9 cellular contexts compared by ENCODE assay signal in the genomic region with DNA sequence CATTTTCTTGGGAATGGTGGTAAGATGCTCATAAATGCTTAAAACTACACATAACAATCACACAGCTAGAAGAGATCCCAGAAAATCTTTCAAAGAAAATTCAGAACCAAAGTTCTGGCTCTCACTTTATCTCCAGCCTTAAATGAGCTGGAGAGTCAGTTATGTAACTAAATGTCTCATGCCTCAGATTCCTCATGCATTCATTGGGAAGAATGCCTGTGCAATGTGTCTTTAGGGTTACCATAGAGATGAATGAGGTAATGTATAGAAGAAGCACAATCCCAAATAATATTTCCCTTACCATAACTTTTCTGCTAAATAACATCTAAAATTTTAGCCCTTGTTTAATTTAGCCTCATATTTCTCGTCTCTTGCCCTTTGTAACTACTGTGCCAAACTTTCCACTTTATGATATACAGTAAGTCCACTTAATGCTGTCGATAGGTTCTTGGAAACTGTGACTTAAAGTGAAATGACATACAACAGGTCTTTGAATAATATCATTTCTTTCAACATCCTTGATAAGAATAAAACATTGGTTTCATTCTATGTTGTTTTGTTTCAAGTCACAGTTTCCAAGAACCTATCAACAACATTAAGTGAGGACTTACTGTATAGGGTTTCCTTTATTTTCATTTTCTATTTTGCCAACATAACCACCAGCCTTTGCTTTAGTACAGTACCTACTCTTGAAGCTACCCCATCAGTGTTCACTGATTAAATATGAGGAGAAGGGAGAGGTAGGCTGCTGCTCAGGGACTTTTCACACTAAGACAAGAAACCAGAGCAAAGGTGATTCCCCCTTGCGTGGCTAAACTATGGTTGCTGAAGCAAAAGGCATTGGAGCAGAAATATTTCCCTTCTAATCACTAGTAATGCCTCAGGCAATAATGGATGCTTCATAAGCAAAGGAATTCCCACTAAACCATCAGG.
DNase-seq lines count a peak whose midpoint lies in the region; ATAC-seq, FAIRE-seq and TF ChIP-seq lines count a peak whose summit lies in the region.
"Had no signal": no experiment of that assay in that cellular context is flagged by ENCODE, and none has a peak within 500 bp of the region (broad histone marks: within the 10 kb centered on the region; RNA-seq: fewer than 3 reads in every experiment).

No MANE protein-coding gene starts in this region.

- SMC1A ChIA-PET in GM12878 (lab: Charles Lee; ENCODE audit: uncharacterized antibody, unreplicated experiment), result interaction anchor here (0.7 to 2.1 kb wide), 4 partner anchors 9 to 355 kb away, joined by 3 to 6 read pairs (median 4); no protein-coding TSS in a partner anchor

- peaks cover 16% of the 10 kb centered on the region for H3K36me3 Mint-ChIP-seq in activated CD4-positive, alpha-beta T cell treated with anti-CD3 and anti-CD28 coated beads for 36 hours (ENCODE audit: low read depth)
- H3K36me3 Mint-ChIP-seq in stimulated activated naive B cell treated with anti-CD40 and anti-IgM and Interleukin-4, amounts not matched to agents 10 μg/mL and 1 μg/mL and 100 μg/mL, for 72 hours, result peaks cover 0 to 4% of the 10 kb centered on the region in 2 donors
- no peaks in the 10 kb centered on the region for H3K36me3 Mint-ChIP-seq in Calu3 (ENCODE audit: insufficient read depth, unreplicated experiment)

- H3K9me3 Mint-ChIP-seq in activated CD4-positive, alpha-beta T cell treated with anti-CD3 and anti-CD28 coated beads for 36 hours (ENCODE audit: low read depth), result peaks cover 9% of the 10 kb centered on the region
- H3K9me3 Mint-ChIP-seq in stimulated activated naive B cell treated with anti-CD40 and anti-IgM and Interleukin-4, amounts not matched to agents 10 μg/mL and 1 μg/mL and 100 μg/mL, for 72 hours, result no peaks in the 10 kb centered on the region
- peaks cover 3% of the 10 kb centered on the region for H3K9me3 Mint-ChIP-seq in Calu3 (ENCODE audit: low read depth, unreplicated experiment)

- peak; percentile 86 for ATAC-seq in activated CD4-positive, alpha-beta T cell treated with anti-CD3 and anti-CD28 coated beads for 36 hours
- ATAC-seq in HG03520 (IDR thresholded peaks at IDR 0.05; ENCODE audit: unreplicated experiment) (peak; percentile 33), GM12878 (peak; percentile 69)
- peak; percentile 61 to 73 for ATAC-seq in stimulated activated naive B cell treated with anti-CD40 and anti-IgM and Interleukin-4, amounts not matched to agents 10 μg/mL and 1 μg/mL and 100 μg/mL, for 72 hours (replicated peaks)

- peak; percentile 58 for DNase-seq in activated CD4-positive, alpha-beta T cell treated with anti-CD3 and anti-CD28 coated beads for 36 hours
- no peak for DNase-seq in activated CD4-positive, alpha-beta T cell treated with anti-CD3 and anti-CD28 coated beads for 1 hour
- DNase-seq in GM12878 (ENCODE audit: low read depth, low spot score) (no peak), DMS153 (lab: John Stamatoyannopoulos, UW) (no peak), Calu3 (no peak), head of caudate nucleus (no peak)
- peak; percentile 41 for DNase-seq in stimulated activated naive B cell treated with anti-CD40 and anti-IgM and Interleukin-4, amounts not matched to agents 10 μg/mL and 1 μg/mL and 100 μg/mL, for 72 hours

- H3K4me1 ChIP-seq in GM12878 (ENCODE audit: control insufficient read depth, insufficient read depth, low read length), result peaks cover 26% of the 10 kb centered on the region

- in situ Hi-C loops in GM12878 (cut with MboI), result loop anchor here (5.0 kb wide), 1 partner anchor 98 kb away; no protein-coding TSS in a partner anchor

- POLR2A ChIA-PET in activated CD4-positive, alpha-beta T cell treated with anti-CD3 and anti-CD28 coated beads for 36 hours (lab: Charles Lee), result interaction anchor here (0.6 to 2.6 kb wide), 10 partner anchors 17 to 270 kb away, joined by 3 to 22 read pairs (median 4); no protein-coding TSS in a partner anchor
- POLR2A ChIA-PET in GM12878 (lab: Charles Lee), result no interaction called here

- RAD21 ChIA-PET in GM12878 (lab: Charles Lee; ENCODE audit: unreplicated experiment), result interaction anchor here (2.2 kb wide), 1 partner anchor 54 kb away, joined by 5 read pairs; no protein-coding TSS in a partner anchor

- H3K9me3 ChIP-seq in GM12878 (replicated peaks; ENCODE audit: control insufficient read depth, insufficient read depth, low read length), result no peaks in the 10 kb centered on the region

- H3K79me2 ChIP-seq in GM12878 (ENCODE audit: control insufficient read depth, insufficient read depth, low read length), result no peaks in the 10 kb centered on the region

- no peak overlapping the region for H3K27ac ChIP-seq in GM12878 (ENCODE audit: control insufficient read depth, insufficient read depth)

- peak overlapping the region; percentile 46 for H3K4me2 ChIP-seq in GM12878 (ENCODE audit: control insufficient read depth, insufficient read depth)

- peak overlapping the region; percentile 92 for H3K27ac Mint-ChIP-seq in activated CD4-positive, alpha-beta T cell treated with anti-CD3 and anti-CD28 coated beads for 36 hours
- peak overlapping the region; percentile 75 for H3K27ac Mint-ChIP-seq in stimulated activated naive B cell treated with anti-CD40 and anti-IgM and Interleukin-4, amounts not matched to agents 10 μg/mL and 1 μg/mL and 100 μg/mL, for 72 hours
- H3K27ac Mint-ChIP-seq in Calu3 (ENCODE audit: unreplicated experiment), result no peak overlapping the region

- no peaks in the 10 kb centered on the region for H3K36me3 ChIP-seq in GM12878 (ENCODE audit: control insufficient read depth in 2 of 2, insufficient read depth in 2 of 2, low read length in 1 of 2)

- 13% methylated on average over 3 of the region's 3 CpGs for WGBS in GM12878 (ENCODE audit: insufficient coverage, insufficient replicate concordance, low lambda C conversion rate, missing lambda C conversion rate)

- no peak overlapping the region for H3K4me3 ChIP-seq in GM12878

- H3K9ac ChIP-seq in GM12878 (ENCODE audit: control insufficient read depth, insufficient read depth, low read length), result no peak overlapping the region

- intact Hi-C loops in activated CD4-positive, alpha-beta T cell treated with anti-CD3 and anti-CD28 coated beads for 36 hours (cut with DNase I, micrococcal nuclease), result loop anchor here (1.0 to 5.0 kb wide), 17 partner anchors 20 to 437 kb away; a partner anchor contains a TSS
- intact Hi-C loops in GM12878 (cut with micrococcal nuclease; ENCODE audit: unreplicated experiment), result no loop called here
- intact Hi-C loops in Calu3 (cut with micrococcal nuclease; ENCODE audit: unreplicated experiment), result loop anchor here (10.0 kb wide), 1 partner anchor 351 kb away; no protein-coding TSS in a partner anchor
- intact Hi-C loops in head of caudate nucleus (cut with DNase I), result no loop called here

- TF ChIP-seq EP300 in GM12878 (IDR thresholded peaks at IDR 0.05; ENCODE audit: borderline replicate concordance in 1 of 2, control insufficient read depth in 1 of 2, low read depth in 2 of 2, low read length in 2 of 2), result no peak

- H3K27me3 Mint-ChIP-seq in activated CD4-positive, alpha-beta T cell treated with anti-CD3 and anti-CD28 coated beads for 36 hours, result no peaks in the 10 kb centered on the region
- H3K27me3 Mint-ChIP-seq in stimulated activated naive B cell treated with anti-CD40 and anti-IgM and Interleukin-4, amounts not matched to agents 10 μg/mL and 1 μg/mL and 100 μg/mL, for 72 hours, result no peaks in the 10 kb centered on the region
- no peaks in the 10 kb centered on the region for H3K27me3 Mint-ChIP-seq in Calu3 (ENCODE audit: unreplicated experiment)

- peaks cover 87% of the 10 kb centered on the region for H3K4me1 Mint-ChIP-seq in activated CD4-positive, alpha-beta T cell treated with anti-CD3 and anti-CD28 coated beads for 36 hours
- H3K4me1 Mint-ChIP-seq in stimulated activated naive B cell treated with anti-CD40 and anti-IgM and Interleukin-4, amounts not matched to agents 10 μg/mL and 1 μg/mL and 100 μg/mL, for 72 hours, result peaks cover 38 to 63% of the 10 kb centered on the region in 2 donors
- peaks cover 18% of the 10 kb centered on the region for H3K4me1 Mint-ChIP-seq in Calu3 (ENCODE audit: low read depth, unreplicated experiment)

- H3K4me3 Mint-ChIP-seq in activated CD4-positive, alpha-beta T cell treated with anti-CD3 and anti-CD28 coated beads for 36 hours, result peak overlapping the region; percentile 28
- peak overlapping the region; percentile 61 to 75 for H3K4me3 Mint-ChIP-seq in stimulated activated naive B cell treated with anti-CD40 and anti-IgM and Interleukin-4, amounts not matched to agents 10 μg/mL and 1 μg/mL and 100 μg/mL, for 72 hours
- no peak overlapping the region for H3K4me3 Mint-ChIP-seq in Calu3 (ENCODE audit: low read depth, unreplicated experiment)

- H4K20me1 ChIP-seq in GM12878 (ENCODE audit: control insufficient read depth, insufficient read depth), result no peaks in the 10 kb centered on the region

- no peak for FAIRE-seq in GM12878 (lab: Jason Lieb, UNC)
- FAIRE-seq: A204.1 had no signal

- no peak for TF ChIP-seq RAD21 in GM12878 (IDR thresholded peaks at IDR 0.05; ENCODE audit: insufficient read depth, low read depth, low read length)

- TF ChIP-seq CTCF in GM12878 (IDR thresholded peaks at IDR 0.05 in 2 of 3, conservative IDR thresholded peaks at IDR 0.05 in 1 of 3; ENCODE audit: control insufficient read depth in 2 of 3, extremely low read depth in 1 of 3, insufficient read depth in 1 of 3, low read depth in 3 of 3, low read length in 3 of 3) (no peak), Calu3 (IDR thresholded peaks at IDR 0.05; ENCODE audit: unreplicated experiment) (no peak)

- H3K27me3 ChIP-seq in GM12878 (replicated peaks in 1 of 2; ENCODE audit: control insufficient read depth in 2 of 2, insufficient read depth in 2 of 2, low read length in 1 of 2), result no peaks in the 10 kb centered on the region

- no peak for TF ChIP-seq POLR2A in GM12878 (IDR thresholded peaks at IDR 0.05; ENCODE audit: low read depth, low read length)

- no TSS peak for BruUV-seq in GM12878 (replicated peaks; lab: Mats Ljungman, UMichigan)
- BruUV-seq in Calu3 (replicated peaks; lab: Mats Ljungman, UMichigan), result no TSS peak

- CTCF ChIA-PET in activated CD4-positive, alpha-beta T cell treated with anti-CD3 and anti-CD28 coated beads for 36 hours (lab: Charles Lee), result interaction anchor here (0.6 to 4.0 kb wide), 16 partner anchors 16 to 435 kb away, joined by 3 to 23 read pairs (median 3); a partner anchor contains a TSS
- CTCF ChIA-PET in GM12878 (lab: Yijun Ruan, JAX) (interaction anchor here (1.1 kb wide), 1 partner anchor 17 kb away, joined by 3 read pairs; no protein-coding TSS in a partner anchor), Calu3 (lab: Charles Lee) (no interaction called here)

- H2AFZ ChIP-seq in GM12878 (ENCODE audit: control insufficient read depth, low read depth, low read length), result no peak overlapping the region

TF ChIP-seq in GM12878, 131 proteins besides CTCF, POLR2A, EP300 and RAD21:
- TF ChIP-seq RCOR1 (conservative IDR thresholded peaks at IDR 0.05; ENCODE audit: low read depth, low read length), result no peak
- 0 out of 4 replicates have a peak, but pooled peaks of 1 of the 2 experiments have one; percentile 14 for TF ChIP-seq IKZF2 (IDR thresholded peaks at IDR 0.05)

Comparison
In these comparisons a context has a peak if more than half of its experiments do, and no peak if none do; other contexts are left out.
1. DNase-seq: peak in activated CD4-positive, alpha-beta T cell treated with anti-CD3 and anti-CD28 coated beads for 36 hours (single experiment) and stimulated activated naive B cell treated with anti-CD40 and anti-IgM and Interleukin-4, amounts not matched to agents 10 μg/mL and 1 μg/mL and 100 μg/mL, for 72 hours (single experiment); none in activated CD4-positive, alpha-beta T cell treated with anti-CD3 and anti-CD28 coated beads for 1 hour (single experiment), GM12878 (single experiment), DMS153 (single experiment), Calu3 (single experiment) and head of caudate nucleus (0 of 42).
2. ATAC-seq: peak in every context shown above with its lines; median percentile 86 in activated CD4-positive, alpha-beta T cell treated with anti-CD3 and anti-CD28 coated beads for 36 hours; 69 in GM12878; 67 in stimulated activated naive B cell treated with anti-CD40 and anti-IgM and Interleukin-4, amounts not matched to agents 10 μg/mL and 1 μg/mL and 100 μg/mL, for 72 hours; 33 in HG03520.
3. intact Hi-C loops: an anchor here in activated CD4-positive, alpha-beta T cell treated with anti-CD3 and anti-CD28 coated beads for 36 hours (1.0 to 5.0 kb wide) and Calu3 (10.0 kb wide); none called in GM12878 and head of caudate nucleus.